In genomic region chr2:227390468-227391256, GRCh38 we compare ENCODE assay signal across 27 cellular contexts. TPM values are rescaled to one million over a fixed set of nuclear protein-coding genes. Genes with fewer than 3 reads are reported as not detected.
DNase-seq lines count a peak whose midpoint lies in the region; ATAC-seq and TF ChIP-seq lines count a peak whose summit lies in the region.
"Had no signal": no experiment of that assay in that cellular context is flagged by ENCODE, and none has a peak within 500 bp of the region (broad histone marks: within the 10 kb centered on the region; RNA-seq: fewer than 3 reads in every experiment).

No MANE protein-coding gene starts in this region.

- intact Hi-C loops in left cardiac atrium (cut with DNase I) = no loop called here

- no peak overlapping the region for H2AFZ ChIP-seq in trophoblast cell (ENCODE audit: insufficient read depth, low read length, poor library complexity)
- H2AFZ ChIP-seq: GM23248 had no signal

- no peak overlapping the region for H3K23ac ChIP-seq in trophoblast cell (ENCODE audit: low read length)

- no peak overlapping the region for H4K12ac ChIP-seq in trophoblast cell (ENCODE audit: low read depth, low read length)

- no peaks in the 10 kb centered on the region for H3K9me3 ChIP-seq in right atrium auricular region
- no peaks in the 10 kb centered on the region for H3K9me3 ChIP-seq in endocrine pancreas (ENCODE audit: control insufficient read depth, low read length)
- no peaks in the 10 kb centered on the region for H3K9me3 ChIP-seq in trophoblast cell (ENCODE audit: insufficient read depth, low read depth, low read length)
- H3K9me3 ChIP-seq: BLaER1 treated with 17β-estradiol and CSF1 and Interleukin-3, amounts not matched to agents 10 nM and 100 nM; HAP-1; SJCRH30 had no signal

- H3K4me3 ChIP-seq in right atrium auricular region = no peak overlapping the region
- no peak overlapping the region for H3K4me3 ChIP-seq in endocrine pancreas (ENCODE audit: control insufficient read depth, insufficient read depth, low read length)
- no peak overlapping the region for H3K4me3 ChIP-seq in trophoblast cell (ENCODE audit: low read depth, low read length)
- H3K4me3 ChIP-seq: BLaER1 treated with 17β-estradiol and CSF1 and Interleukin-3, amounts not matched to agents 10 nM and 100 nM; GM23248; HAP-1; MG63; SJCRH30 had no signal

- no peak for TF ChIP-seq CTCF in right atrium auricular region (IDR thresholded peaks at IDR 0.05)

- no peak overlapping the region for H4K8ac ChIP-seq in trophoblast cell (ENCODE audit: low read depth, low read length)

- H3K4ac ChIP-seq in trophoblast cell (ENCODE audit: low read depth, low read length) = no peak overlapping the region

- no peak overlapping the region for H3K14ac ChIP-seq in trophoblast cell (ENCODE audit: low read length)

- H3K27ac ChIP-seq in right atrium auricular region (no peak overlapping the region), trophoblast cell (ENCODE audit: low read depth, low read length) (no peak overlapping the region)
- H3K27ac ChIP-seq: BLaER1 treated with 17β-estradiol and CSF1 and Interleukin-3, amounts not matched to agents 10 nM and 100 nM; SJCRH30 had no signal

- H3K4me2 ChIP-seq in trophoblast cell (ENCODE audit: low read length) = no peak overlapping the region
- H3K4me2 ChIP-seq: BLaER1 treated with 17β-estradiol and CSF1 and Interleukin-3, amounts not matched to agents 10 nM and 100 nM had no signal

- H3K27me3 ChIP-seq in right atrium auricular region (no peaks in the 10 kb centered on the region), endocrine pancreas (ENCODE audit: control insufficient read depth, insufficient read depth, low read length) (no peaks in the 10 kb centered on the region), trophoblast cell (ENCODE audit: insufficient read depth, low read length) (no peaks in the 10 kb centered on the region)
- H3K27me3 ChIP-seq: BLaER1 treated with 17β-estradiol and CSF1 and Interleukin-3, amounts not matched to agents 10 nM and 100 nM; MG63; SJCRH30 had no signal

- H2BK120ac ChIP-seq in trophoblast cell (ENCODE audit: insufficient read depth, low read length, poor library complexity) = no peak overlapping the region

- no peak overlapping the region for H2BK5ac ChIP-seq in trophoblast cell (ENCODE audit: low read depth, low read length, poor library complexity)

- H2AK5ac ChIP-seq in trophoblast cell (ENCODE audit: low read length) = no peak overlapping the region

- peak; percentile 46 for DNase-seq in right atrium auricular region (ENCODE audit: low spot score)
- DNase-seq in left cardiac atrium = no peak
- DNase-seq in NCI-H82 (lab: John Stamatoyannopoulos, UW) = peak; percentile 79
- DNase-seq in trophoblast cell = peak; percentile 38 to 47
- no peak for DNase-seq in middle frontal gyrus (ENCODE audit: extremely low spot score, low spot score)
- no peak for DNase-seq in NCI-H1930 (lab: John Stamatoyannopoulos, UW)
- DNase-seq: CD4-positive, alpha-beta memory T cell; COR-L47; DMS79 treated with DMSO at 0.1 percent for 48 hours; GM23248; HFFc6; KG1; MG63; NCI-H1105 treated with DMSO at 0.1 percent for 48 hours; NCI-H146; NCI-H2029; NCI-H226; NCI-H510A treated with DMSO at 0.1 percent for 48 hours; SJCRH30 had no signal

- no peak overlapping the region for H3K18ac ChIP-seq in trophoblast cell (ENCODE audit: low read length)

- H3K4me1 ChIP-seq in right atrium auricular region = no peaks in the 10 kb centered on the region
- H3K4me1 ChIP-seq in endocrine pancreas (ENCODE audit: control insufficient read depth, insufficient read depth, low read length) = no peaks in the 10 kb centered on the region
- H3K4me1 ChIP-seq in trophoblast cell (ENCODE audit: control insufficient read depth in 1 of 2, insufficient read depth in 2 of 2, low read length in 2 of 2) = peaks cover 2 to 3% of the 10 kb centered on the region in 2 experiments
- H3K4me1 ChIP-seq: HAP-1, SJCRH30 had no signal

- H4K91ac ChIP-seq in trophoblast cell (ENCODE audit: low read depth, low read length) = no peak overlapping the region

- no peaks in the 10 kb centered on the region for H3K79me2 ChIP-seq in trophoblast cell (ENCODE audit: control insufficient read depth, insufficient read depth, low read length, poor library complexity)

- no CpG with 5 or more reads among the region's 17 CpGs for WGBS in trophoblast cell (ENCODE audit: extremely low coverage, insufficient coverage, insufficient read length)

- peak overlapping the region; percentile 33 for H3K9ac ChIP-seq in endocrine pancreas (ENCODE audit: control insufficient read depth, insufficient read depth, low read length)
- H3K9ac ChIP-seq in trophoblast cell (ENCODE audit: low read length) = peak overlapping the region; percentile 12
- H3K9ac ChIP-seq: BLaER1 treated with 17β-estradiol and CSF1 and Interleukin-3, amounts not matched to agents 10 nM and 100 nM; GM23248 had no signal

- H3K36me3 ChIP-seq in right atrium auricular region (no peaks in the 10 kb centered on the region), endocrine pancreas (ENCODE audit: control insufficient read depth, insufficient read depth, low read length) (no peaks in the 10 kb centered on the region), trophoblast cell (ENCODE audit: control insufficient read depth in 1 of 2, insufficient read depth in 2 of 2, low read length in 2 of 2) (no peaks in the 10 kb centered on the region)
- H3K36me3 ChIP-seq: BLaER1 treated with 17β-estradiol and CSF1 and Interleukin-3, amounts not matched to agents 10 nM and 100 nM; HAP-1; MG63; SJCRH30 had no signal

- peaks cover 2% of the 10 kb centered on the region for H3K79me1 ChIP-seq in trophoblast cell (ENCODE audit: low read length)

- no peak overlapping the region for H2BK12ac ChIP-seq in trophoblast cell (ENCODE audit: low read length)

- no peak for ATAC-seq in left cardiac atrium
- no peak for ATAC-seq in GM18870 (IDR thresholded peaks at IDR 0.05; ENCODE audit: unreplicated experiment)
- ATAC-seq: Right ventricle myocardium inferior had no signal

RNA-seq across cellular contexts. Expression of gene SCYGR1, which starts 2.9 kb away (rescaled TPM):
- total RNA-seq in right atrium auricular region = not detected
- not detected for total RNA-seq in left cardiac atrium
- not detected in 2 replicates for polyA plus RNA-seq in trophoblast cell (2013)
- total RNA-seq: A172; CD4-positive, alpha-beta memory T cell; GM23248; HFFc6; Right ventricle myocardium inferior; RPMI7951; SJCRH30 had no signal
- polyA plus RNA-seq: AG04450; CD4-positive, alpha-beta memory T cell; GM23248 had no signal

RNA-seq across cellular contexts. Expression of gene TM4SF20, which starts 11.6 kb away (rescaled TPM):
- total RNA-seq in right atrium auricular region = not detected
- total RNA-seq in left cardiac atrium = not detected
- polyA plus RNA-seq in trophoblast cell (2013) = not detected in 2 replicates
- total RNA-seq: A172; CD4-positive, alpha-beta memory T cell; Right ventricle myocardium inferior; RPMI7951; SJCRH30 had no signal
- polyA plus RNA-seq: CD4-positive, alpha-beta memory T cell had no signal

Comparison
In these comparisons a context has a peak if more than half of its experiments do, and no peak if none do; other contexts are left out.
1. DNase-seq: peak in right atrium auricular region (single experiment), NCI-H82 (single experiment) and trophoblast cell (2 of 2); none in left cardiac atrium (single experiment), middle frontal gyrus (single experiment) and NCI-H1930 (0 of 2).